In the genomic region with DNA sequence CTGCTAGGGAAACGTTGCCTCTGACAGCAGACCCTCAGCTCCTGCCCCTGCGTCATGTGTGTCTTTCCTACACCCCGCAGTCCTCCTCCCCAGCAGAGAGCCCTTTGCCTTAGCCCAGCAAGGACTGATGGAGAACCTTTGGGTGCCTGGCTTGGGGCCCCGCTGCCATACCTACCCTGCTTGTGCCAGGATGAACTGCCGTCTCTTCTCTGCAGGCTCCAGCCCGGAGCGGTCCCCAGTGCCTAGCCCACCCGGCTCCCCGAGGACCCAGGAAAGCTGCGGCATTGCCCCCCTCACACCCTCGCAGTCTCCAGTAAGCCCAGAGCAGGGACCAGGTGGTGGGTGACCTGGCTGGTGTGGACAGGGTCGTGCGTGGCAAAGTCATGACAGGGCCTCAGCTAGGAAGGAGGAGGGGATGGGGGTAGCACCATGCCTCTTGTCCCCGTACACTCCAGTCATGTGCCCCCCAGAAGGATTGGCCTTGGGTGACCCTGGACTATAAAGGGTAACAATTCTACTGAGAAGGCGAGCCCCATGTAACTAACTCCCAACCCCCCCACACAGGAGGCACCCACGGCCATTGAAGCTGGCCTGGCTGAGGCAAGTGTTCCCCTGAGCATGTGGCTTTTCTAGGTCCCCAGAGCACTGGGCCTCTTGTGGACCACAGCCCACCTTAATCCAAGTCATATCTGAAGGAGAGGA, we compare ENCODE assay signal across 15 cellular contexts. TPM values are rescaled to one million over a fixed set of nuclear protein-coding genes. Genes with fewer than 3 reads are reported as not detected.
"Had no signal": no experiment of that assay in that cellular context is flagged by ENCODE, and none has a peak within 500 bp of the region (broad histone marks: within the 10 kb centered on the region; RNA-seq: fewer than 3 reads in every experiment).

No MANE protein-coding gene starts in this region.

- ATAC-seq: activated naive CD4-positive, alpha-beta T cell treated with anti-CD3 and anti-CD28 coated beads, Interleukin-2, amount 50 U/mL, for 72 hours had no signal

- H3K4me1 ChIP-seq: transverse colon had no signal

- H3K27me3 ChIP-seq: ovary had no signal

- H3K4me3 ChIP-seq: dorsolateral prefrontal cortex, ovary, skin epidermis, transverse colon had no signal

- H3K9me3 ChIP-seq: ovary, transverse colon had no signal

- H3K27ac ChIP-seq: ovary had no signal

- DNase-seq: activated CD4-positive, alpha-beta T cell treated with anti-CD3 and anti-CD28 coated beads, Interleukin-2, amount 10 ng/mL, durations not matched to agents 24 days and 14 days; activated CD8-positive, alpha-beta memory T cell treated with anti-CD3 and anti-CD28 coated beads for 24 hours; activated T-cell treated with anti-CD3 and anti-CD28 coated beads for 4 hours; amniotic stem cell; dorsolateral prefrontal cortex; hippocampal formation; kidney glomerular epithelial cell; mammary epithelial cell; ovary; SHP77 treated with DMSO at 0.1 percent for 48 hours; transverse colon had no signal

- H3K36me3 ChIP-seq: ovary, transverse colon had no signal

RNA-seq across cellular contexts. Expression of a gene that starts 8.3 kb away (rescaled TPM):
- total RNA-seq: activated CD4-positive, alpha-beta T cell treated with anti-CD3 and anti-CD28 coated beads, Interleukin-2, amount 10 ng/mL, durations not matched to agents 24 days and 14 days; activated naive CD4-positive, alpha-beta T cell treated with anti-CD3 and anti-CD28 coated beads, Interleukin-2, amount 50 U/mL, for 72 hours; mammary epithelial cell; natural killer cell treated with Interleukin-12 subunit alpha and Interleukin-12 subunit beta and Interleukin-15 and Interleukin-18, amount 100 ng/mL, for 72 hours had no signal
- polyA plus RNA-seq: mammary epithelial cell had no signal

RNA-seq across cellular contexts. Expression of a gene that starts 28.4 kb away (rescaled TPM):
- total RNA-seq: activated CD4-positive, alpha-beta T cell treated with anti-CD3 and anti-CD28 coated beads, Interleukin-2, amount 10 ng/mL, durations not matched to agents 24 days and 14 days; fibroblast of lung; mammary epithelial cell had no signal
- polyA plus RNA-seq: fibroblast of lung, mammary epithelial cell had no signal

RNA-seq across cellular contexts. Expression of a gene that starts 40.5 kb away (rescaled TPM):
- total RNA-seq: activated CD4-positive, alpha-beta T cell treated with anti-CD3 and anti-CD28 coated beads, Interleukin-2, amount 10 ng/mL, durations not matched to agents 24 days and 14 days had no signal
